Comparison of ENCODE assay signal across 1 cellular context in the genomic region with DNA sequence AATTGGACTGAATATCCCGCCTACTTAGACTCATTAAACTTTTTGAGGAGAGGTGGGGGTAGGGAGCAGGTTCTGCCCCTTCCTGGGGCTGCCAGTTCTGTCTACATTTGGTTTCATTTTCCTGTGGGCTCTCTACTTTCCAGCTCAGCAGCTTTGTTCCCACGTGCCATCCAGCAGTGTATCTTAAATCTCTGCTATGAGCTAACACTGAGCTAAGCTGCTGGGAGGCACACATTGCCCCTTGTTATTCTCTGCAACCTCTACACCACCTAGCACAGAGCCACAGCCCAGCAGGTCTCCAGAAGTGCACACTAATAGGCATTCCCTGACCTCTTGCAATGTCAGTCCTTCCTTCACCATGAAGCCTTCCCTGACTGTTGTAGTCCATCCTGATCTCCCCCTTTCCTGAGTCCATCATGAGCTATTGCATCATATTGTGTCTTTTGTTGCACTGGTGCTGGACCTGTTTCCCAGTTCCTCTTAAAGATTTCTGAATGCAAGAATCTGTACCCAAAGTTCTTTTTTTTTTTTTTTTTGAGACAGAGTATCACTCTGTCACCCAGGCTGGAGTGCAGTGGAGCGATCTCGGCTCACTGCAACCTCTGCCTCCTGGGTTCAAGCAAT.
A peak's percentile ranks its signal among the peaks of the same experiment; 100 is the strongest.
TF ChIP-seq lines count a peak whose summit lies in the region.

No MANE protein-coding gene starts in this region.

TF ChIP-seq in HepG2, 621 proteins besides CTCF, POLR2A, EP300 and RAD21 (continued from another document):
- TF ChIP-seq, protein P1, sequence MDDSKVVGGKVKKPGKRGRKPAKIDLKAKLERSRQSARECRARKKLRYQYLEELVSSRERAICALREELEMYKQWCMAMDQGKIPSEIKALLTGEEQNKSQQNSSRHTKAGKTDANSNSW (CRISPR knock-in tag; IDR thresholded peaks at IDR 0.05; ENCODE audit: borderline replicate concordance), result no peak
- peak; percentile 47; the same call in 1 of the 2 replicates for TF ChIP-seq CEBPG (CRISPR knock-in tag; IDR thresholded peaks at IDR 0.05)
- TF ChIP-seq, protein P2, sequence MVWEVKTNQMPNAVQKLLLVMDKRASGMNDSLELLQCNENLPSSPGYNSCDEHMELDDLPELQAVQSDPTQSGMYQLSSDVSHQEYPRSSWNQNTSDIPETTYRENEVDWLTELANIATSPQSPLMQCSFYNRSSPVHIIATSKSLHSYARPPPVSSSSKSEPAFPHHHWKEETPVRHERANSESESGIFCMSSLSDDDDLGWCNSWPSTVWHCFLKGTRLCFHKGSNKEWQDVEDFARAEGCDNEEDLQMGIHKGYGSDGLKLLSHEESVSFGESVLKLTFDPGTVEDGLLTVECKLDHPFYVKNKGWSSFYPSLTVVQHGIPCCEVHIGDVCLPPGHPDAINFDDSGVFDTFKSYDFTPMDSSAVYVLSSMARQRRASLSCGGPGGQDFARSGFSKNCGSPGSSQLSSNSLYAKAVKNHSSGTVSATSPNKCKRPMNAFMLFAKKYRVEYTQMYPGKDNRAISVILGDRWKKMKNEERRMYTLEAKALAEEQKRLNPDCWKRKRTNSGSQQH (CRISPR knock-in tag; IDR thresholded peaks at IDR 0.05; ENCODE audit: low read depth), result no peak
- peak; percentile 87 for TF ChIP-seq CEBPB (IDR thresholded peaks at IDR 0.05; ENCODE audit: borderline replicate concordance, low read depth, low read length)
